In genomic region chr11:96622026-96622634, GRCh38 we compare ENCODE assay signal across 1 cellular context.
TF ChIP-seq lines count a peak whose summit lies in the region.

No MANE protein-coding gene starts in this region.

TF ChIP-seq in WTC11, 78 proteins besides CTCF, POLR2A, EP300 and RAD21 (continued from another document):
- TF ChIP-seq ZNF425 (CRISPR knock-in tag; conservative IDR thresholded peaks at IDR 0.05) (no peak), KAT7 (CRISPR knock-in tag; IDR thresholded peaks at IDR 0.05; ENCODE audit: borderline replicate concordance) (no peak), ATF1 (CRISPR knock-in tag; IDR thresholded peaks at IDR 0.05) (no peak), ZNF317 (CRISPR knock-in tag; IDR thresholded peaks at IDR 0.05; ENCODE audit: borderline replicate concordance, low read depth) (no peak), ZBTB21 (CRISPR knock-in tag; IDR thresholded peaks at IDR 0.05; ENCODE audit: borderline replicate concordance) (no peak), ZNF138 (CRISPR knock-in tag; conservative IDR thresholded peaks at IDR 0.05) (no peak), ZNF416 (CRISPR knock-in tag; IDR thresholded peaks at IDR 0.05) (no peak), TCF7 (CRISPR knock-in tag; IDR thresholded peaks at IDR 0.05; ENCODE audit: low read depth) (no peak), CREM (CRISPR knock-in tag; IDR thresholded peaks at IDR 0.05) (no peak), ZNF532 (CRISPR knock-in tag; IDR thresholded peaks at IDR 0.05; ENCODE audit: borderline replicate concordance) (no peak), IRF1 (CRISPR knock-in tag; IDR thresholded peaks at IDR 0.05) (no peak), ATF3 (CRISPR knock-in tag; conservative IDR thresholded peaks at IDR 0.05) (no peak), ZNF512 (CRISPR knock-in tag; IDR thresholded peaks at IDR 0.05; ENCODE audit: borderline replicate concordance) (no peak)
TF ChIP-seq in WTC11: peak in this region for 0.
